In the genomic region with DNA sequence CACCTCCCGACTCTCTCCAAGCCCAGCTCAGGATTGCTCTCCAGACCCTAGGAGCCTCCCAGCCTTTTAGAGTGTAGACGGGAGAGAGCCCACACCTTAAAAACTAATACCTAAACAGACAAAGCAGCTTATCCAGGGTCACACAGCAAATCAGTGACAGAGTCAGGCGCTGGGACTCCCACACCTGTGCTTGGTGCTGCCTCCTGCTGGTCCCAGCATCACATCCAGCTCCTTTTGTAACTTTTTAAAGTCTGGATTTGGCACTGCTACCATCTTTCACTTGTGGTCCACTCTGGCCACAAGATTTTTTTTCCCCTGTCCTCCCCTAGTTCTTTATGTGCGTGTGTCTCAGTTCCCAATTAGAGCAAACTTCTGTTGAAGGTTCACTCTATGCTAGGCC, we compare ENCODE assay signal across 17 cellular contexts. TPM values are rescaled to one million over a fixed set of nuclear protein-coding genes. Genes with fewer than 3 reads are reported as not detected.
A peak's percentile ranks its signal among the peaks of the same experiment; 100 is the strongest.
DNase-seq lines count a peak whose midpoint lies in the region; ATAC-seq, FAIRE-seq and TF ChIP-seq lines count a peak whose summit lies in the region.
"Had no signal": no experiment of that assay in that cellular context is flagged by ENCODE, and none has a peak within 500 bp of the region (broad histone marks: within the 10 kb centered on the region; RNA-seq: fewer than 3 reads in every experiment).

No MANE protein-coding gene starts in this region.

- peak; percentile 48 for TF ChIP-seq CTCF in A673 (conservative IDR thresholded peaks at IDR 0.05; ENCODE audit: low read depth, low read length)
- TF ChIP-seq CTCF in GM13977 (IDR thresholded peaks at IDR 0.05; ENCODE audit: extremely low read depth, insufficient read depth, missing control alignments), result peak; percentile 35
- peak; percentile 17 for TF ChIP-seq CTCF in fibroblast of villous mesenchyme (IDR thresholded peaks at IDR 0.05; ENCODE audit: insufficient read depth, low read depth, low read length)
- no peak for TF ChIP-seq CTCF in kidney (IDR thresholded peaks at IDR 0.05; ENCODE audit: borderline replicate concordance, extremely low read depth, insufficient read depth)

- DNase-seq in A673 (ENCODE audit: low spot score) (no peak), GM13977 (ENCODE audit: low spot score) (no peak), SK-MEL-5 (ENCODE audit: low read depth, low spot score) (peak; percentile 58), fibroblast of villous mesenchyme (ENCODE audit: low read depth) (no peak), kidney (no peak), NCI-H2227 (lab: John Stamatoyannopoulos, UW; ENCODE audit: unreplicated experiment) (no peak)
- DNase-seq: activated T-cell treated with anti-CD3 and anti-CD28 coated beads, Interleukin-2, amount 50 U/mL, for 24 hours; anterior cingulate cortex; NCI-H1436 treated with DMSO at 0.1 percent for 48 hours; NCI-H524 treated with DMSO at 0.1 percent for 48 hours; stimulated activated CD4-positive, alpha-beta T cell treated with anti-CD3 and anti-CD28 coated beads, Interleukin-4, amount 100 ng/mL, for 1 hour; stimulated activated naive CD4-positive, alpha-beta T cell treated with Interleukin-2 at 50 U/mL for 16 hours had no signal

- ATAC-seq in HG02678 (IDR thresholded peaks at IDR 0.05; ENCODE audit: unreplicated experiment) (no peak), HG02763 (IDR thresholded peaks at IDR 0.05; ENCODE audit: unreplicated experiment) (no peak)

- no peaks in the 10 kb centered on the region for H3K9me3 ChIP-seq in A673 (ENCODE audit: low read depth, low read length, poor library complexity, severe bottlenecking)
- H3K9me3 ChIP-seq in kidney (ENCODE audit: control insufficient read depth in 1 of 2, low read length in 2 of 2), result no peaks in the 10 kb centered on the region
- H3K9me3 ChIP-seq: BLaER1 treated with 17β-estradiol and CSF1 and Interleukin-3, amounts not matched to agents 10 nM and 100 nM had no signal

- H3K27ac ChIP-seq in A673 (ENCODE audit: low read depth, low read length, poor library complexity, severe bottlenecking) (no peak overlapping the region), kidney (ENCODE audit: low read depth in 2 of 2, low read length in 2 of 2) (no peak overlapping the region)
- H3K27ac ChIP-seq: BLaER1 treated with 17β-estradiol and CSF1 and Interleukin-3, amounts not matched to agents 10 nM and 100 nM; HL-60 had no signal

- H3K4me3 ChIP-seq in A673 (ENCODE audit: low read depth, low read length, poor library complexity, severe bottlenecking), result no peak overlapping the region
- no peak overlapping the region for H3K4me3 ChIP-seq in fibroblast of villous mesenchyme (ENCODE audit: low read depth, low read length)
- H3K4me3 ChIP-seq in kidney (ENCODE audit: low read length in 2 of 2), result no peak overlapping the region
- H3K4me3 ChIP-seq: BLaER1 treated with 17β-estradiol and CSF1 and Interleukin-3, amounts not matched to agents 10 nM and 100 nM had no signal

- CTCF ChIA-PET in A673 (lab: Charles Lee), result no interaction called here

- no peaks in the 10 kb centered on the region for H3K4me1 ChIP-seq in A673 (ENCODE audit: insufficient read depth, low read length, poor library complexity, severe bottlenecking)
- H3K4me1 ChIP-seq in kidney (ENCODE audit: control insufficient read depth in 1 of 2, insufficient read depth in 1 of 2, low read depth in 1 of 2, low read length in 2 of 2), result no peaks in the 10 kb centered on the region

- POLR2A ChIA-PET in A673 (lab: Charles Lee; ENCODE audit: low non-redundant PET), result no interaction called here

- intact Hi-C loops in A673 (cut with micrococcal nuclease; ENCODE audit: unreplicated experiment), result loop anchor here (10.0 kb wide), 1 partner anchor 112 kb away; no protein-coding TSS in a partner anchor
- intact Hi-C loops in kidney (cut with DNase I), result no loop called here

- no peak for FAIRE-seq in kidney (lab: Jason Lieb, UNC)

- BruUV-seq in A673 (replicated peaks; lab: Mats Ljungman, UMichigan), result no TSS peak

- no peaks in the 10 kb centered on the region for H3K36me3 ChIP-seq in A673 (ENCODE audit: insufficient read depth, low read length, poor library complexity, severe bottlenecking)
- no peaks in the 10 kb centered on the region for H3K36me3 ChIP-seq in kidney (ENCODE audit: control insufficient read depth in 1 of 2, insufficient read depth in 2 of 2, low read length in 2 of 2)
- H3K36me3 ChIP-seq: BLaER1 treated with 17β-estradiol and CSF1 and Interleukin-3, amounts not matched to agents 10 nM and 100 nM had no signal

- no peak overlapping the region for H3K9ac ChIP-seq in kidney (ENCODE audit: low read length in 2 of 2)
- H3K9ac ChIP-seq: BLaER1 treated with 17β-estradiol and CSF1 and Interleukin-3, amounts not matched to agents 10 nM and 100 nM had no signal

- in situ Hi-C loops in GM13977 (cut with MboI; ENCODE audit: low pct_unique_long_range_greater_than_20kb, low sequenced_read_pairs, unreplicated experiment) (no loop called here), SK-MEL-5 (cut with HindIII; ENCODE audit: low pct_unique_long_range_greater_than_20kb, low sequenced_read_pairs) (no loop called here)

- peaks cover 42% of the 10 kb centered on the region for H3K27me3 ChIP-seq in A673 (replicated peaks; ENCODE audit: insufficient read depth, low read depth, low read length, poor library complexity)

RNA-seq across cellular contexts. Expression of gene ANO1, which starts 4.7 kb away (rescaled TPM):
- total RNA-seq in A673 (2021) (0.59 and 0.90 TPM in 2 replicates), fibroblast of villous mesenchyme (not detected in 2 replicates), kidney (15.1 TPM)
- 1.2 and 2.9 TPM in 2 replicates for total RNA-seq in SK-MEL-5 (2014; rRNA removed; shearing (Covaris generic))
- 2.9 and 3.0 TPM in 2 replicates for polyA plus RNA-seq in SK-MEL-5 (2015; cell fraction: cytosol; rRNA removed)
- polyA plus RNA-seq in SK-MEL-5 (2015; cell fraction: nucleus; rRNA removed), result 1.0 and 1.6 TPM in 2 replicates
- 2.0 TPM for polyA plus RNA-seq in kidney (ENCODE audit: insufficient read depth, low read depth, low replicate concordance)
- total RNA-seq: G401 had no signal
